Comparison of ENCODE assay signal across 8 cellular contexts in the genomic region with DNA sequence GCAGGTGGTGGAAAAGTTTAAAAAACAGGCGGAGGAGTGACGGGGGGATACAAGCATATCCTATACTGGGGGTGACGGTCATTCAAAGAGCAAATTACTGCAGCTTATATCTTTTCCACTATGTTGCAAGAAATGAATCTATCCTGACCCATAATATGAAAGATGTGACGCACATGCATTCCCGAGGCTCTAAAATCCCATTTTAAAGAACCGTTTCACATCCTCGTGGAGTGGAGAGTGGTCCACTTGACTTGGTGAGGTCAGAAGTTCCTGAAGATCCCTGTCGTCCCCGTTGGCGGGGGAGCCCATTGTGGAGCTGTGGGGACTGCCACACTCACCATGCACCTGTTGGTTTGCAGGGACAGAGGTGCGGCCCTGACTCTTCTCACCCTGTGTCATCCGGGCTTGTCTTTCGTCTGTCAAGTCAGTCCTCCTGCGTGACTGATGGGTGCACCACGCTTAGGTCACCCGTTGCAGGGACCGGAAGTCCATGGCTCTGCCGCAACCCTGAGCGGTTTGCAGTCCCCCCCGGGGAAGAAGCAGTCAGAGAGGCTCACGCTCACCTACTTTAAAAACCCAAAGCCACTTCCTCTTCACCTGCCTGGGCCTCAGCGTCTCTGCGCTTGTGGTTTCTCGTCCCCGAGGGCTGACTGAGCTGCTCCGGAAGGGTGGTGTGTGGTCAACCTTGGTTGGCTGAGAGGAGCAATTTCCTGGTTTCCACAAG. TPM values are rescaled to one million over a fixed set of nuclear protein-coding genes. Genes with fewer than 3 reads are reported as not detected.
DNase-seq lines count a peak whose midpoint lies in the region; ATAC-seq and TF ChIP-seq lines count a peak whose summit lies in the region.

No MANE protein-coding gene starts in this region.

- H3K4me1 ChIP-seq in CD4-positive, alpha-beta memory T cell (ENCODE audit: insufficient read depth, low read length), result peaks cover 88% of the 10 kb centered on the region
- H3K4me1 ChIP-seq in endodermal cell (ENCODE audit: control insufficient read depth, insufficient read depth, low read length), result peaks cover 15% of the 10 kb centered on the region

- peak overlapping the region; percentile 78 to 80 for H3K4me3 ChIP-seq in CD4-positive, alpha-beta memory T cell (ENCODE audit: low read length in 2 of 2)
- H3K4me3 ChIP-seq in endodermal cell (ENCODE audit: low read length) (no peak overlapping the region), MG63 (no peak overlapping the region)

- no peaks in the 10 kb centered on the region for H3K36me3 ChIP-seq in CD4-positive, alpha-beta memory T cell (ENCODE audit: insufficient read depth, low read length)
- H3K36me3 ChIP-seq in endodermal cell (ENCODE audit: control insufficient read depth, insufficient read depth, low read length), result peaks cover 12% of the 10 kb centered on the region
- H3K36me3 ChIP-seq in MG63, result peaks cover 18% of the 10 kb centered on the region

- H3K36me3 Mint-ChIP-seq in CD4-positive, alpha-beta memory T cell, result peaks cover 13 to 50% of the 10 kb centered on the region in 2 donors
- H3K36me3 Mint-ChIP-seq in endodermal cell (ENCODE audit: low read depth), result peaks cover 24% of the 10 kb centered on the region

- H3K27ac Mint-ChIP-seq in CD4-positive, alpha-beta memory T cell, result peak overlapping the region; percentile 99 to 100 (median 100)
- no peak overlapping the region for H3K27ac Mint-ChIP-seq in endodermal cell

- POLR2A ChIA-PET in CD4-positive, alpha-beta memory T cell (lab: Charles Lee; ENCODE audit: partially characterized antibody), result interaction anchor here (0.9 to 18.1 kb wide), 37 partner anchors 9 to 1070 kb away, joined by 3 to 423 read pairs (median 8); a partner anchor contains a TSS

- CTCF ChIA-PET in CD4-positive, alpha-beta memory T cell (lab: Charles Lee; ENCODE audit: partially characterized antibody), result interaction anchor here (1.2 to 4.0 kb wide), 5 partner anchors 17 to 355 kb away, joined by 4 to 31 read pairs (median 5); no protein-coding TSS in a partner anchor

- no peak overlapping the region for H3K9ac ChIP-seq in endodermal cell (ENCODE audit: extremely low read depth, low read length, poor library complexity, severe bottlenecking)

- H3K9me3 Mint-ChIP-seq in CD4-positive, alpha-beta memory T cell, result peaks cover 0 to 10% (median 0%) of the 10 kb centered on the region in 8 donors
- H3K9me3 Mint-ChIP-seq in endodermal cell, result no peaks in the 10 kb centered on the region

- H3K9me3 ChIP-seq in CD4-positive, alpha-beta memory T cell (ENCODE audit: control insufficient read depth in 1 of 2, low read length in 2 of 2), result no peaks in the 10 kb centered on the region
- H3K9me3 ChIP-seq in endodermal cell (ENCODE audit: control insufficient read depth, low read length) (no peaks in the 10 kb centered on the region), MG63 (no peaks in the 10 kb centered on the region)

- no peak for TF ChIP-seq CTCF in endodermal cell (conservative IDR thresholded peaks at IDR 0.05)

- peaks cover 47 to 98% (median 70%) of the 10 kb centered on the region in 4 donors for H3K4me1 Mint-ChIP-seq in CD4-positive, alpha-beta memory T cell
- H3K4me1 Mint-ChIP-seq in endodermal cell, result peaks cover 27% of the 10 kb centered on the region

- peak overlapping the region; percentile 90 to 98 (median 94) for H3K4me3 Mint-ChIP-seq in CD4-positive, alpha-beta memory T cell
- no peak overlapping the region for H3K4me3 Mint-ChIP-seq in endodermal cell

- 93 to 96% methylated on average over 16 to 26 of the region's 26 CpGs for WGBS in endodermal cell (ENCODE audit: insufficient coverage in 1 of 2, insufficient read length in 1 of 2), 2 experiments

- no peaks in the 10 kb centered on the region for H3K27me3 Mint-ChIP-seq in CD4-positive, alpha-beta memory T cell
- no peaks in the 10 kb centered on the region for H3K27me3 Mint-ChIP-seq in endodermal cell (ENCODE audit: insufficient read depth)

- no peaks in the 10 kb centered on the region for H3K27me3 ChIP-seq in CD4-positive, alpha-beta memory T cell (ENCODE audit: insufficient read depth, low read length)
- H3K27me3 ChIP-seq in endodermal cell (ENCODE audit: control insufficient read depth, insufficient read depth, low read length, poor library complexity, severe bottlenecking) (no peaks in the 10 kb centered on the region), MG63 (no peaks in the 10 kb centered on the region)

- DNase-seq in CD4-positive, alpha-beta memory T cell, result peak; percentile 95 to 97 (median 97)
- DNase-seq in HT1080 (ENCODE audit: low read depth) (peak; percentile 50), endodermal cell (peak; percentile 50), NCI-H69 (lab: John Stamatoyannopoulos, UW) (no peak), MG63 (no peak)
- DNase-seq in activated CD4-positive, alpha-beta T cell treated with anti-CD3 and anti-CD28 coated beads for 48 hours, result peak; percentile 95
- peak in 3 of 4 experiments; percentile 65 to 90 (median 79) for DNase-seq in stimulated activated CD4-positive, alpha-beta T cell treated with anti-CD3 and anti-CD28 coated beads, Interleukin-1b, Interleukin-23, amount 100 ng/mL, for 24 hours (ENCODE audit: low read depth in 4 of 4, low spot score in 1 of 4)

- peak overlapping the region; percentile 98 for H3K27ac ChIP-seq in CD4-positive, alpha-beta memory T cell (ENCODE audit: low read depth, low read length)
- no peak overlapping the region for H3K27ac ChIP-seq in endodermal cell (ENCODE audit: low read depth, low read length)

- intact Hi-C loops in CD4-positive, alpha-beta memory T cell (cut with micrococcal nuclease), result loop anchor here (1.0 to 5.0 kb wide), 3 partner anchors 44 to 240 kb away; no protein-coding TSS in a partner anchor

- peak; percentile 45 for ATAC-seq in GM21360 (IDR thresholded peaks at IDR 0.05; ENCODE audit: unreplicated experiment)

RNA-seq across cellular contexts. Expression of a gene that starts 53.0 kb away (rescaled TPM):
- 100 to 1,000 TPM; 123 to 132 TPM for total RNA-seq in CD4-positive, alpha-beta memory T cell
- polyA plus RNA-seq in CD4-positive, alpha-beta memory T cell, result 10 to 100 TPM; 36.5 to 55.9 TPM
- total RNA-seq in HT1080 (2014; rRNA removed; shearing (Covaris generic)), result 5.9 and 7.5 TPM in 2 replicates
- 11.2 and 15.2 TPM in 2 replicates for polyA plus RNA-seq in HT1080 (2015; cell fraction: cytosol; rRNA removed)
- 48.2 and 51.1 TPM in 2 replicates for polyA plus RNA-seq in HT1080 (2015; cell fraction: nucleus; rRNA removed)
- 10 to 100 TPM; 24.4 to 25.8 TPM for total RNA-seq in endodermal cell
- 23.8 TPM for polyA plus RNA-seq in endodermal cell (2013, experiment 1 of 2)
- polyA plus RNA-seq in endodermal cell (2013, experiment 2 of 2), result 20.7 TPM
- total RNA-seq in MG63 (2014; rRNA removed; shearing (Covaris generic); ENCODE audit: low replicate concordance), result 6.2 and 10.2 TPM in 2 replicates

RNA-seq across cellular contexts. Expression of a gene that starts 53.2 kb away (rescaled TPM):
- total RNA-seq in CD4-positive, alpha-beta memory T cell, result 10 to 100 TPM; 95.5 to 96.9 TPM
- 100 to 1,000 TPM; 204 to 206 TPM for polyA plus RNA-seq in CD4-positive, alpha-beta memory T cell
- total RNA-seq in HT1080 (2014; rRNA removed; shearing (Covaris generic)), result 86.5 and 101 TPM in 2 replicates
- polyA plus RNA-seq in HT1080 (2015; cell fraction: cytosol; rRNA removed), result 79.0 and 117 TPM in 2 replicates
- polyA plus RNA-seq in HT1080 (2015; cell fraction: nucleus; rRNA removed), result 24.4 and 32.4 TPM in 2 replicates
- 10 to 100 TPM; 29.9 to 34.1 TPM for total RNA-seq in endodermal cell
- 42.8 TPM for polyA plus RNA-seq in endodermal cell (2013, experiment 1 of 2)
- 38.7 TPM for polyA plus RNA-seq in endodermal cell (2013, experiment 2 of 2)
- 48.7 and 116 TPM in 2 replicates for total RNA-seq in MG63 (2014; rRNA removed; shearing (Covaris generic); ENCODE audit: low replicate concordance)

Comparison
In these comparisons a context has a peak if more than half of its experiments do, and no peak if none do; other contexts are left out.
1. DNase-seq: peak in CD4-positive, alpha-beta memory T cell (5 of 5), HT1080 (single experiment), activated CD4-positive, alpha-beta T cell treated with anti-CD3 and anti-CD28 coated beads for 48 hours (single experiment), endodermal cell (single experiment) and stimulated activated CD4-positive, alpha-beta T cell treated with anti-CD3 and anti-CD28 coated beads, Interleukin-1b, Interleukin-23, amount 100 ng/mL, for 24 hours (3 of 4); none in NCI-H69 (single experiment) and MG63 (single experiment).
2. H3K4me3 ChIP-seq: peak in CD4-positive, alpha-beta memory T cell (2 of 2); none in endodermal cell (single experiment) and MG63 (single experiment).
3. RNA of a gene that starts 53.0 kb away (total RNA-seq): 123 to 132 TPM in CD4-positive, alpha-beta memory T cell; 24.4 to 25.8 TPM in endodermal cell, 6.2 to 10.2 TPM in MG63 and 5.9 to 7.5 TPM in HT1080; every median in the first group is over 4 times any median in the second.